In the genomic region with DNA sequence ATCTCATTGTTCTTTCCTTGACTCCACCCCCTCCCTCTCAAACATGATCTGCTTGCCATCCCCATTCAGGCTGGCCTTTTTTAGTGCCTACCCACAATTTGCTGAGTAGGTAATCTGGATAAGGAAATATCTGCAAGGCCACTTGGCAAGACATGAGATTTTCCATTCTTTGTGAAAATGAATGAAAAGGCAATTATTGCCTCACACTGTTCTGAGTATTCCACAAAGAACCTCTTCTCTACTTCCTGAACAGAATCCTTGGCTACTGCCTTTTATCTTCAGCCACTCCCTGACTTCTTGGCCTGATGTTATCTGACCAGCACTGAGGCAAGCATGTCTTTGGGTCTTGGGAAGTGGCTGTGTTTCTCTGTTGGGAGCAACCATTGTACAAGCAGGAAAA, we compare ENCODE assay signal across 17 cellular contexts.
DNase-seq lines count a peak whose midpoint lies in the region; ATAC-seq and TF ChIP-seq lines count a peak whose summit lies in the region.
"Had no signal": no experiment of that assay in that cellular context is flagged by ENCODE, and none has a peak within 500 bp of the region (broad histone marks: within the 10 kb centered on the region; RNA-seq: fewer than 3 reads in every experiment).

No MANE protein-coding gene starts in this region.

- H3K9ac ChIP-seq in IMR-90 (ENCODE audit: low read depth, low read length) = no peak overlapping the region

- H3K23ac ChIP-seq in IMR-90 (ENCODE audit: low read depth, low read length) = no peak overlapping the region

- no peak overlapping the region for H2BK5ac ChIP-seq in IMR-90 (ENCODE audit: low read depth, low read length, poor library complexity, severe bottlenecking)

- intact Hi-C loops in IMR-90 (cut with micrococcal nuclease) = no loop called here
- intact Hi-C loops in adrenal gland (cut with DNase I) = no loop called here
- intact Hi-C loops in right cardiac atrium (cut with DNase I) = no loop called here
- intact Hi-C loops in sciatic nerve (cut with DNase I) = no loop called here

- no peak overlapping the region for H3K4ac ChIP-seq in IMR-90 (ENCODE audit: low read depth, low read length)

- BruUV-seq in IMR-90 (replicated peaks; lab: Mats Ljungman, UMichigan) = no TSS peak

- H2AK9ac ChIP-seq in IMR-90 (replicated peaks; ENCODE audit: low read depth, low read length, poor library complexity) = no peak overlapping the region

- peaks cover 6% of the 10 kb centered on the region for H3K4me1 Mint-ChIP-seq in activated T-cell treated with anti-CD3 and anti-CD28 coated beads, Interleukin-2, amount 50 U/mL, for 72 hours (ENCODE audit: low read depth)
- H3K4me1 Mint-ChIP-seq: activated naive CD4-positive, alpha-beta T cell treated with anti-CD3 and anti-CD28 coated beads, Interleukin-2, amount 10 ng/mL, durations not matched to agents 7 days and 5 days had no signal

- no peak overlapping the region for H4K5ac ChIP-seq in IMR-90 (ENCODE audit: low read depth, low read length)

- no peak for TF ChIP-seq CTCF in IMR-90 (conservative IDR thresholded peaks at IDR 0.05; ENCODE audit: low read depth, low read length)
- no peak for TF ChIP-seq CTCF in adrenal gland (IDR thresholded peaks at IDR 0.05)

- H2BK120ac ChIP-seq in IMR-90 (ENCODE audit: low read depth, low read length) = no peak overlapping the region

- no peak overlapping the region for H4K8ac ChIP-seq in IMR-90 (ENCODE audit: low read depth in 2 of 2, low read length in 2 of 2)

- H3K4me3 ChIP-seq in IMR-90 (ENCODE audit: insufficient read depth, low read depth, low read length) (no peak overlapping the region), adrenal gland (no peak overlapping the region), right cardiac atrium (ENCODE audit: low read length) (no peak overlapping the region)
- H3K4me3 ChIP-seq: SJCRH30, skin epidermis had no signal

- ATAC-seq in IMR-90 (ENCODE audit: low read depth) (no peak), right cardiac atrium (peak; percentile 91 to 99), sciatic nerve (peak; percentile 92), HG03354 (IDR thresholded peaks at IDR 0.05; ENCODE audit: poor library complexity, severe bottlenecking, unreplicated experiment) (no peak), HG02870 (IDR thresholded peaks at IDR 0.05; ENCODE audit: unreplicated experiment) (no peak)
- ATAC-seq in activated T-cell treated with anti-CD3 and anti-CD28 coated beads, Interleukin-2, amount 50 U/mL, for 72 hours (replicated peaks in 1 of 2) = no peak

- H3K18ac ChIP-seq in IMR-90 (ENCODE audit: low read depth, low read length) = no peak overlapping the region

- CTCF ChIA-PET in IMR-90 (lab: Yijun Ruan, JAX) = no interaction called here

- H3K27ac ChIP-seq in IMR-90 (ENCODE audit: insufficient read depth, low read length) (no peak overlapping the region), adrenal gland (peak overlapping the region in 2 of 5 donors; percentile 11 to 30), right cardiac atrium (ENCODE audit: low read length) (no peak overlapping the region)
- H3K27ac ChIP-seq: SJCRH30, skin epidermis had no signal

- H2AFZ ChIP-seq in IMR-90 (replicated peaks; ENCODE audit: low read length, poor library complexity) = no peak overlapping the region

- no peaks in the 10 kb centered on the region for H3K27me3 Mint-ChIP-seq in activated T-cell treated with anti-CD3 and anti-CD28 coated beads, Interleukin-2, amount 50 U/mL, for 72 hours (ENCODE audit: low read depth)
- H3K27me3 Mint-ChIP-seq: activated naive CD4-positive, alpha-beta T cell treated with anti-CD3 and anti-CD28 coated beads, Interleukin-2, amount 10 ng/mL, durations not matched to agents 7 days and 5 days had no signal

- H2BK20ac ChIP-seq in IMR-90 (ENCODE audit: low read depth, low read length) = no peak overlapping the region

- H4K91ac ChIP-seq in IMR-90 (ENCODE audit: insufficient read depth, low read depth, low read length) = no peak overlapping the region

- no peak overlapping the region for H3K27ac Mint-ChIP-seq in activated T-cell treated with anti-CD3 and anti-CD28 coated beads, Interleukin-2, amount 50 U/mL, for 72 hours
- H3K27ac Mint-ChIP-seq: activated naive CD4-positive, alpha-beta T cell treated with anti-CD3 and anti-CD28 coated beads, Interleukin-2, amount 10 ng/mL, durations not matched to agents 7 days and 5 days; CD8-positive, alpha-beta memory T cell; nephron had no signal

- H3K36me3 ChIP-seq in IMR-90 (ENCODE audit: control insufficient read depth, insufficient read depth, low read length) (no peaks in the 10 kb centered on the region), adrenal gland (replicated peaks in 1 of 2) (no peaks in the 10 kb centered on the region)
- H3K36me3 ChIP-seq: SJCRH30 had no signal

- no peak overlapping the region for H2AK5ac ChIP-seq in IMR-90 (ENCODE audit: low read depth, low read length)

- H3K4me2 ChIP-seq in IMR-90 (ENCODE audit: low read depth, low read length) = no peak overlapping the region

- TF ChIP-seq POLR2A in IMR-90 (IDR thresholded peaks at IDR 0.05; ENCODE audit: low read depth, low read length) = no peak
- no peak for TF ChIP-seq POLR2A in adrenal gland (IDR thresholded peaks at IDR 0.05)

- no peak overlapping the region for H3K4me3 Mint-ChIP-seq in activated T-cell treated with anti-CD3 and anti-CD28 coated beads, Interleukin-2, amount 50 U/mL, for 72 hours
- H3K4me3 Mint-ChIP-seq: activated naive CD4-positive, alpha-beta T cell treated with anti-CD3 and anti-CD28 coated beads, Interleukin-2, amount 10 ng/mL, durations not matched to agents 7 days and 5 days; CD8-positive, alpha-beta memory T cell; nephron had no signal

- H3K9me3 Mint-ChIP-seq in activated T-cell treated with anti-CD3 and anti-CD28 coated beads, Interleukin-2, amount 50 U/mL, for 72 hours = no peaks in the 10 kb centered on the region
- H3K9me3 Mint-ChIP-seq: activated naive CD4-positive, alpha-beta T cell treated with anti-CD3 and anti-CD28 coated beads, Interleukin-2, amount 10 ng/mL, durations not matched to agents 7 days and 5 days; CD8-positive, alpha-beta memory T cell; nephron had no signal

- no peaks in the 10 kb centered on the region; the same call in 1 of the 2 replicates for H3K9me1 ChIP-seq in IMR-90 (ENCODE audit: insufficient read depth, low read length)

- TF ChIP-seq RAD21 in IMR-90 (IDR thresholded peaks at IDR 0.05; ENCODE audit: low read length) = no peak

- H3K27me3 ChIP-seq in IMR-90 (ENCODE audit: control insufficient read depth, insufficient read depth, low read length) (no peaks in the 10 kb centered on the region), adrenal gland (no peaks in the 10 kb centered on the region), right cardiac atrium (ENCODE audit: control insufficient read depth, insufficient read depth) (no peaks in the 10 kb centered on the region)
- H3K27me3 ChIP-seq: SJCRH30 had no signal

- H3K9me3 ChIP-seq in IMR-90 (ENCODE audit: control insufficient read depth, insufficient read depth, low read length) (no peaks in the 10 kb centered on the region), adrenal gland (replicated peaks in 1 of 3) (no peaks in the 10 kb centered on the region), right cardiac atrium (ENCODE audit: control insufficient read depth, low read length) (no peaks in the 10 kb centered on the region)
- H3K9me3 ChIP-seq: SJCRH30 had no signal

- no peak overlapping the region for H3K14ac ChIP-seq in IMR-90 (replicated peaks; ENCODE audit: low read depth, low read length)

- in situ Hi-C loops in IMR-90 (cut with MboI; ENCODE audit: low sequenced_read_pairs) = no loop called here

- DNase-seq in IMR-90 (no peak), adrenal gland (peak in 6 of 7 donors; percentile 17 to 70 (median 52)), right cardiac atrium (peak in 1 of 3 donors; percentile 26), sciatic nerve (ENCODE audit: low spot score) (no peak), NCI-H1048 (lab: John Stamatoyannopoulos, UW) (no peak)
- DNase-seq in activated T-cell treated with anti-CD3 and anti-CD28 coated beads, Interleukin-2, amount 50 U/mL, for 72 hours = no peak
- DNase-seq: activated naive CD4-positive, alpha-beta T cell treated with anti-CD3 and anti-CD28 coated beads, Interleukin-2, amount 10 ng/mL, durations not matched to agents 7 days and 5 days; CD8-positive, alpha-beta memory T cell; cerebellar nuclear complex; erythroblast; GF-D8; SJCRH30; substantia nigra had no signal

- H3K36me3 Mint-ChIP-seq in activated T-cell treated with anti-CD3 and anti-CD28 coated beads, Interleukin-2, amount 50 U/mL, for 72 hours (ENCODE audit: insufficient read depth in 2 of 2) = no peaks in the 10 kb centered on the region
- H3K36me3 Mint-ChIP-seq: activated naive CD4-positive, alpha-beta T cell treated with anti-CD3 and anti-CD28 coated beads, Interleukin-2, amount 10 ng/mL, durations not matched to agents 7 days and 5 days had no signal

- dilution Hi-C loops in IMR-90 (cut with HindIII; ENCODE audit: low sequenced_read_pairs, unreplicated experiment) = no loop called here

- H3K56ac ChIP-seq in IMR-90 (ENCODE audit: extremely low read depth, insufficient read depth, low read length) = no peak overlapping the region

- POLR2A ChIA-PET in IMR-90 (lab: Charles Lee; ENCODE audit: unreplicated experiment) = no interaction called here

- no peak overlapping the region for H2BK15ac ChIP-seq in IMR-90 (ENCODE audit: low read depth, low read length)

- no peaks in the 10 kb centered on the region for H3K79me1 ChIP-seq in IMR-90 (ENCODE audit: low read depth in 1 of 2, low read length in 2 of 2)

- no peaks in the 10 kb centered on the region for H3K4me1 ChIP-seq in IMR-90 (ENCODE audit: control insufficient read depth, insufficient read depth, low read length)
- H3K4me1 ChIP-seq in adrenal gland (replicated peaks in 1 of 2) = peaks cover 0 to 10% of the 10 kb centered on the region in 2 donors
- no peaks in the 10 kb centered on the region for H3K4me1 ChIP-seq in right cardiac atrium (ENCODE audit: control insufficient read depth, insufficient read depth, low read length)

- H4K20me1 ChIP-seq in IMR-90 (ENCODE audit: insufficient read depth, low read length) = no peaks in the 10 kb centered on the region

TF ChIP-seq in IMR-90, 13 proteins besides CTCF, POLR2A, EP300 and RAD21 (continues in another document):
- TF ChIP-seq MAFK (IDR thresholded peaks at IDR 0.05; ENCODE audit: low read depth, low read length) (peak; percentile 34; the same call in 1 of the 2 replicates), MXI1 (IDR thresholded peaks at IDR 0.05; ENCODE audit: borderline replicate concordance, low read depth, low read length) (no peak), MAZ (IDR thresholded peaks at IDR 0.05; ENCODE audit: borderline replicate concordance, low read depth, low read length) (no peak), SMC3 (IDR thresholded peaks at IDR 0.05; ENCODE audit: low read depth, low read length) (no peak), CHD1 (IDR thresholded peaks at IDR 0.05; ENCODE audit: low read depth, low read length) (no peak), CEBPB (IDR thresholded peaks at IDR 0.05; ENCODE audit: low read depth, low read length) (no peak)

Comparison
In these comparisons a context has a peak if more than half of its experiments do, and no peak if none do; other contexts are left out.
1. ATAC-seq: peak in right cardiac atrium (2 of 2) and sciatic nerve (single experiment); none in IMR-90 (single experiment), HG03354 (single experiment), HG02870 (single experiment) and activated T-cell treated with anti-CD3 and anti-CD28 coated beads, Interleukin-2, amount 50 U/mL, for 72 hours (0 of 2).
2. DNase-seq: peak in adrenal gland (6 of 7); none in IMR-90 (single experiment), sciatic nerve (single experiment), NCI-H1048 (single experiment) and activated T-cell treated with anti-CD3 and anti-CD28 coated beads, Interleukin-2, amount 50 U/mL, for 72 hours (0 of 2).